In genomic region chr1:47771766-47772165, GRCh38 we compare ENCODE assay signal across 1 cellular context.
TF ChIP-seq lines count a peak whose summit lies in the region.

No MANE protein-coding gene starts in this region.

TF ChIP-seq in IMR-90, 13 proteins besides CTCF, POLR2A, EP300 and RAD21 (continued from another document):
- TF ChIP-seq SMC3 (IDR thresholded peaks at IDR 0.05; ENCODE audit: low read depth, low read length) (no peak), FOS (IDR thresholded peaks at IDR 0.05; ENCODE audit: low read depth, low read length) (no peak), MXI1 (IDR thresholded peaks at IDR 0.05; ENCODE audit: borderline replicate concordance, low read depth, low read length) (no peak), ELK1 (IDR thresholded peaks at IDR 0.05; ENCODE audit: borderline replicate concordance, low read depth, low read length) (no peak)
TF ChIP-seq in IMR-90: peak in this region for 0.
